In genomic region chr9:79667716-79668458, GRCh38 we compare ENCODE assay signal across 10 cellular contexts.
A peak's percentile ranks its signal among the peaks of the same experiment; 100 is the strongest.
DNase-seq lines count a peak whose midpoint lies in the region; ATAC-seq and TF ChIP-seq lines count a peak whose summit lies in the region.
"Had no signal": no experiment of that assay in that cellular context is flagged by ENCODE, and none has a peak within 500 bp of the region (broad histone marks: within the 10 kb centered on the region; RNA-seq: fewer than 3 reads in every experiment).

No MANE protein-coding gene starts in this region.

- peak overlapping the region in 2 of 3 donors; percentile 9 to 14 for H3K27ac Mint-ChIP-seq in IgD-negative memory B cell
- H3K27ac Mint-ChIP-seq in dendritic cell treated with granulocyte-macrophage colony-stimulating factor and Interleukin-4, amounts not matched to agents 40 ng/mL and 50 ng/mL, for 4 days: peak overlapping the region; percentile 65

- H3K27me3 Mint-ChIP-seq in IgD-negative memory B cell: no peaks in the 10 kb centered on the region
- H3K27me3 Mint-ChIP-seq in dendritic cell treated with granulocyte-macrophage colony-stimulating factor and Interleukin-4, amounts not matched to agents 40 ng/mL and 50 ng/mL, for 4 days: no peaks in the 10 kb centered on the region

- 65% methylated on average over 11 of the region's 11 CpGs for WGBS in prostate gland

- no peak for ATAC-seq in HG02840 (IDR thresholded peaks at IDR 0.05; ENCODE audit: low FRiP score, unreplicated experiment)

- H3K4me3 ChIP-seq in prostate gland: no peak overlapping the region
- no peak overlapping the region for H3K4me3 ChIP-seq in vagina

- H3K9me3 ChIP-seq in prostate gland (no peaks in the 10 kb centered on the region), vagina (no peaks in the 10 kb centered on the region)

- no peak overlapping the region for H3K27ac ChIP-seq in prostate gland
- no peak overlapping the region for H3K27ac ChIP-seq in vagina

- TF ChIP-seq CTCF in prostate gland (IDR thresholded peaks at IDR 0.05): no peak
- TF ChIP-seq CTCF in vagina (IDR thresholded peaks at IDR 0.05): no peak

- H3K9me3 Mint-ChIP-seq in IgD-negative memory B cell: no peaks in the 10 kb centered on the region
- H3K9me3 Mint-ChIP-seq in dendritic cell treated with granulocyte-macrophage colony-stimulating factor and Interleukin-4, amounts not matched to agents 40 ng/mL and 50 ng/mL, for 4 days: no peaks in the 10 kb centered on the region

- DNase-seq in NCI-H2196 (lab: John Stamatoyannopoulos, UW; ENCODE audit: unreplicated experiment) (peak; percentile 83), prostate gland (ENCODE audit: low spot score) (peak; percentile 46), vagina (ENCODE audit: extremely low spot score in 2 of 2) (no peak), erythroblast (lab: John Stamatoyannopoulos, UW) (no peak)
- no peak for DNase-seq in activated CD4-positive, CD25-positive, alpha-beta regulatory T cell treated with anti-CD3 and anti-CD28 coated beads, Interleukin-2, amount 50 U/mL, for 72 hours
- DNase-seq: KG1, T-helper 9 cell had no signal

- H3K4me3 Mint-ChIP-seq in IgD-negative memory B cell: no peak overlapping the region
- H3K4me3 Mint-ChIP-seq in dendritic cell treated with granulocyte-macrophage colony-stimulating factor and Interleukin-4, amounts not matched to agents 40 ng/mL and 50 ng/mL, for 4 days: no peak overlapping the region

- no peaks in the 10 kb centered on the region for H3K4me1 ChIP-seq in prostate gland (replicated peaks)
- peaks cover 12% of the 10 kb centered on the region for H3K4me1 ChIP-seq in vagina

- H3K27me3 ChIP-seq in prostate gland (replicated peaks; ENCODE audit: insufficient read depth): no peaks in the 10 kb centered on the region
- H3K27me3 ChIP-seq in vagina: no peaks in the 10 kb centered on the region

- peaks cover 16 to 37% (median 25%) of the 10 kb centered on the region in 3 donors for H3K4me1 Mint-ChIP-seq in IgD-negative memory B cell
- peaks cover 61% of the 10 kb centered on the region for H3K4me1 Mint-ChIP-seq in dendritic cell treated with granulocyte-macrophage colony-stimulating factor and Interleukin-4, amounts not matched to agents 40 ng/mL and 50 ng/mL, for 4 days (ENCODE audit: low read depth)

- H3K36me3 Mint-ChIP-seq in IgD-negative memory B cell: peaks cover 6% of the 10 kb centered on the region
- H3K36me3 Mint-ChIP-seq in dendritic cell treated with granulocyte-macrophage colony-stimulating factor and Interleukin-4, amounts not matched to agents 40 ng/mL and 50 ng/mL, for 4 days (ENCODE audit: low read depth): peaks cover 56% of the 10 kb centered on the region

- no peaks in the 10 kb centered on the region for H3K36me3 ChIP-seq in prostate gland
- H3K36me3 ChIP-seq in vagina: no peaks in the 10 kb centered on the region

- intact Hi-C loops in dendritic cell treated with granulocyte-macrophage colony-stimulating factor and Interleukin-4, amounts not matched to agents 40 ng/mL and 50 ng/mL, for 4 days (cut with micrococcal nuclease): loop anchor here (5.0 kb wide), 1 partner anchor 96 kb away; the partner anchor contains the start of gene TLE4
- intact Hi-C loops in prostate gland (cut with DNase I) (no loop called here), vagina (cut with DNase I) (no loop called here)

- no peak for TF ChIP-seq POLR2A in prostate gland (IDR thresholded peaks at IDR 0.05)
- TF ChIP-seq POLR2A in vagina (IDR thresholded peaks at IDR 0.05): no peak
- TF ChIP-seq POLR2A in erythroblast (IDR thresholded peaks at IDR 0.05; ENCODE audit: low read length): no peak

Comparison
In these comparisons a context has a peak if more than half of its experiments do, and no peak if none do; other contexts are left out.
1. DNase-seq: peak in NCI-H2196 (single experiment) and prostate gland (single experiment); none in activated CD4-positive, CD25-positive, alpha-beta regulatory T cell treated with anti-CD3 and anti-CD28 coated beads, Interleukin-2, amount 50 U/mL, for 72 hours (single experiment), vagina (0 of 2) and erythroblast (0 of 2).